9 cellular contexts compared by ENCODE assay signal in genomic region chr21:45477176-45478114, GRCh38.
DNase-seq lines count a peak whose midpoint lies in the region; ATAC-seq and TF ChIP-seq lines count a peak whose summit lies in the region.
"Had no signal": no experiment of that assay in that cellular context is flagged by ENCODE, and none has a peak within 500 bp of the region (broad histone marks: within the 10 kb centered on the region; RNA-seq: fewer than 3 reads in every experiment).

No MANE protein-coding gene starts in this region.

- in situ Hi-C loops in GM23248 (cut with MboI), result no loop called here
- in situ Hi-C loops in KBM-7 (cut with MboI; ENCODE audit: low pct_unique_long_range_greater_than_20kb, low sequenced_read_pairs), result no loop called here

- H3K9me3 ChIP-seq in GM23248 (ENCODE audit: low read depth), result no peaks in the 10 kb centered on the region
- no peaks in the 10 kb centered on the region for H3K9me3 ChIP-seq in esophagus squamous epithelium

- H3K4me3 ChIP-seq in GM23248 (no peak overlapping the region), esophagus squamous epithelium (peak overlapping the region in 3 of 4 donors; percentile 4 to 41 (median 11))

- H3K4me2 ChIP-seq in GM23248 (ENCODE audit: unreplicated experiment), result no peak overlapping the region

- peaks cover 4% of the 10 kb centered on the region for H3K9me3 Mint-ChIP-seq in WTC11
- no peaks in the 10 kb centered on the region for H3K9me3 Mint-ChIP-seq in osteocyte (ENCODE audit: unreplicated experiment)
- H3K9me3 Mint-ChIP-seq in glutamatergic neuron (ENCODE audit: unreplicated experiment), result peaks cover 9% of the 10 kb centered on the region
- H3K9me3 Mint-ChIP-seq: HFFc6 had no signal

- WGBS in GM23248 (ENCODE audit: low coverage in 1 of 2, low lambda C conversion rate in 2 of 2, missing lambda C conversion rate in 2 of 2), 2 experiments, result 70 to 74% methylated on average over 36 to 43 of the region's 44 CpGs
- WGBS in esophagus squamous epithelium, 2 donors, result 70 to 86% methylated on average over 8 to 12 of the region's 44 CpGs

- H3K27me3 Mint-ChIP-seq in WTC11 (ENCODE audit: low read depth) (no peaks in the 10 kb centered on the region), osteocyte (ENCODE audit: unreplicated experiment) (no peaks in the 10 kb centered on the region), glutamatergic neuron (ENCODE audit: unreplicated experiment) (peaks cover 3% of the 10 kb centered on the region)

- H3K9ac ChIP-seq in GM23248, result no peak overlapping the region

- no peaks in the 10 kb centered on the region for H3K9me2 ChIP-seq in GM23248 (ENCODE audit: insufficient read depth)

- POLR2A ChIA-PET in WTC11 (lab: Charles Lee), result no interaction called here

- no peak for TF ChIP-seq CTCF in WTC11 (IDR thresholded peaks at IDR 0.05)
- no peak for TF ChIP-seq CTCF in esophagus squamous epithelium (IDR thresholded peaks at IDR 0.05)
- TF ChIP-seq CTCF in osteocyte (IDR thresholded peaks at IDR 0.05), result no peak
- TF ChIP-seq CTCF in glutamatergic neuron (IDR thresholded peaks at IDR 0.05; ENCODE audit: partially characterized antibody, unreplicated experiment), result no peak

- H4K20me1 ChIP-seq in GM23248 (ENCODE audit: insufficient read depth), result no peaks in the 10 kb centered on the region

- no peaks in the 10 kb centered on the region for H3K27me3 ChIP-seq in GM23248 (replicated peaks; ENCODE audit: insufficient read depth)
- no peaks in the 10 kb centered on the region for H3K27me3 ChIP-seq in esophagus squamous epithelium

- H3K27ac ChIP-seq in GM23248 (no peak overlapping the region), esophagus squamous epithelium (peak overlapping the region in 3 of 4 donors; percentile 34 to 70 (median 66))

- no peaks in the 10 kb centered on the region for H3F3A ChIP-seq in GM23248 (ENCODE audit: insufficient read depth)

- intact Hi-C loops in esophagus squamous epithelium (cut with DNase I), result no loop called here

- H3K79me2 ChIP-seq in GM23248 (ENCODE audit: insufficient read depth), result no peaks in the 10 kb centered on the region

- H3K4me3 Mint-ChIP-seq in WTC11 (no peak overlapping the region), osteocyte (ENCODE audit: unreplicated experiment) (no peak overlapping the region), glutamatergic neuron (ENCODE audit: unreplicated experiment) (no peak overlapping the region)
- H3K4me3 Mint-ChIP-seq: HFFc6 had no signal

- H3K4me1 ChIP-seq in GM23248 (ENCODE audit: insufficient read depth) (no peaks in the 10 kb centered on the region), esophagus squamous epithelium (peaks cover 10 to 21% (median 12%) of the 10 kb centered on the region in 3 donors)

- TF ChIP-seq POLR2A in esophagus squamous epithelium (IDR thresholded peaks at IDR 0.05), result no peak

- no peaks in the 10 kb centered on the region for H3K36me3 ChIP-seq in GM23248 (ENCODE audit: low read depth)
- H3K36me3 ChIP-seq in esophagus squamous epithelium, result peaks cover 14 to 77% (median 15%) of the 10 kb centered on the region in 3 donors

- DNase-seq in GM23248, result no peak
- DNase-seq in WTC11 (ENCODE audit: low spot score), result no peak
- no peak for DNase-seq in esophagus squamous epithelium (lab: John Stamatoyannopoulos, UW)
- no peak for DNase-seq in osteocyte (ENCODE audit: extremely low spot score, unreplicated experiment)
- DNase-seq in NAMALWA (ENCODE audit: low spot score), result no peak
- no peak for DNase-seq in activated CD4-positive, CD25-positive, alpha-beta regulatory T cell (lab: John Stamatoyannopoulos, UW)
- DNase-seq in glutamatergic neuron, result no peak
- no peak for DNase-seq in KBM-7

- H3K27ac Mint-ChIP-seq in WTC11 (peak overlapping the region; percentile 86; the same call in 1 of the 2 replicates), osteocyte (ENCODE audit: unreplicated experiment) (peak overlapping the region; percentile 69), glutamatergic neuron (ENCODE audit: unreplicated experiment) (no peak overlapping the region)
- H3K27ac Mint-ChIP-seq: HFFc6 had no signal

- ATAC-seq in WTC11, result peak; percentile 7; the same call in 1 of the 2 replicates

- H2AFZ ChIP-seq in GM23248, result peak overlapping the region; percentile 98

- CTCF ChIA-PET in WTC11 (lab: Charles Lee), result interaction anchor here (0.6 to 1.7 kb wide), 7 partner anchors 10 to 137 kb away, joined by 3 to 6 read pairs (median 3); no protein-coding TSS in a partner anchor

- H3K36me3 Mint-ChIP-seq in WTC11 (peaks cover 34% of the 10 kb centered on the region), osteocyte (ENCODE audit: unreplicated experiment) (peaks cover 18% of the 10 kb centered on the region), glutamatergic neuron (ENCODE audit: unreplicated experiment) (peaks cover 5% of the 10 kb centered on the region)

- H3K4me1 Mint-ChIP-seq in WTC11 (peaks cover 6% of the 10 kb centered on the region), osteocyte (ENCODE audit: unreplicated experiment) (peaks cover 16% of the 10 kb centered on the region), glutamatergic neuron (ENCODE audit: low read depth, unreplicated experiment) (peaks cover 11% of the 10 kb centered on the region)

TF ChIP-seq in WTC11, 78 proteins besides CTCF, POLR2A, EP300 and RAD21:
- TF ChIP-seq ATF6 (CRISPR knock-in tag; IDR thresholded peaks at IDR 0.05) (no peak), ZNF219 (CRISPR knock-in tag; IDR thresholded peaks at IDR 0.05; ENCODE audit: borderline replicate concordance) (no peak), PREB (CRISPR knock-in tag; IDR thresholded peaks at IDR 0.05; ENCODE audit: borderline replicate concordance) (no peak), AFF4 (CRISPR knock-in tag; IDR thresholded peaks at IDR 0.05; ENCODE audit: borderline replicate concordance) (no peak), ZNF317 (CRISPR knock-in tag; IDR thresholded peaks at IDR 0.05; ENCODE audit: borderline replicate concordance, low read depth) (no peak), TEAD1 (CRISPR knock-in tag; IDR thresholded peaks at IDR 0.05) (no peak), ERG (CRISPR knock-in tag; IDR thresholded peaks at IDR 0.05) (no peak)
